15 cellular contexts compared by ENCODE assay signal in the genomic region with DNA sequence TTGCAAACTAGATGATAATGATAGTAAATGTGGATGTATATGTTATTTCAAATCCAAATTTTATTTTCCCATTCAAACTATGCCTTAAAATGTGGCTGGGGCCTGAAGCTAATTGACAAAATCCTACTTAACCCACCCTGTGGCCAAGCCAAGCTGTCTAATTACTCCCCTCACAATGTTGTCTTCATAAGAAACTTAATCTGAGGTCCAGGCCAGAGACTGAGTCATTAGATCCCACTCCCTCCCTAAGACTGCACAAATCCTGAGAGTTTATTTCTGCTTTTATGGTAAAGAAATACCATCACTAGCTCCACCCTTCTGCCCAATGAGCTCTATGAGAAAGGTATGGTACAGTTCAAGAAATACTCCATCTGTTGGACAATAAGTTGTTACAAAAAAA. TPM values are rescaled to one million over a fixed set of nuclear protein-coding genes. Genes with fewer than 3 reads are reported as not detected.
A peak's percentile ranks its signal among the peaks of the same experiment; 100 is the strongest.
DNase-seq lines count a peak whose midpoint lies in the region; ATAC-seq and TF ChIP-seq lines count a peak whose summit lies in the region.
"Had no signal": no experiment of that assay in that cellular context is flagged by ENCODE, and none has a peak within 500 bp of the region (broad histone marks: within the 10 kb centered on the region; RNA-seq: fewer than 3 reads in every experiment).

No MANE protein-coding gene starts in this region.

- H3K27ac ChIP-seq in SJCRH30 = peak overlapping the region; percentile 78
- H3K27ac ChIP-seq: GM23248, RWPE1 had no signal

- no peak overlapping the region for H3K4me3 Mint-ChIP-seq in activated naive CD4-positive, alpha-beta T cell treated with anti-CD3 and anti-CD28 coated beads, Interleukin-2, amount 50 U/mL, for 24 hours
- no peak overlapping the region for H3K4me3 Mint-ChIP-seq in activated CD4-positive, alpha-beta memory T cell treated with anti-CD3 and anti-CD28 coated beads, Interleukin-2, amount 10 ng/mL, durations not matched to agents 7 days and 5 days

- H3K4me1 Mint-ChIP-seq in activated naive CD4-positive, alpha-beta T cell treated with anti-CD3 and anti-CD28 coated beads, Interleukin-2, amount 50 U/mL, for 24 hours = no peaks in the 10 kb centered on the region
- H3K4me1 Mint-ChIP-seq in activated CD4-positive, alpha-beta memory T cell treated with anti-CD3 and anti-CD28 coated beads, Interleukin-2, amount 10 ng/mL, durations not matched to agents 7 days and 5 days = no peaks in the 10 kb centered on the region

- no peaks in the 10 kb centered on the region for H3K9me3 ChIP-seq in SJCRH30 (replicated peaks)

- TF ChIP-seq CTCF in retinal pigment epithelial cell (conservative IDR thresholded peaks at IDR 0.05; ENCODE audit: low read depth, low read length) = no peak

- ATAC-seq in HG02678 (IDR thresholded peaks at IDR 0.05; ENCODE audit: unreplicated experiment) (peak; percentile 10), HG02798 (IDR thresholded peaks at IDR 0.05; ENCODE audit: poor library complexity, unreplicated experiment) (no peak)
- ATAC-seq: K562 had no signal

- H3K4me1 ChIP-seq in SJCRH30 = peaks cover 50% of the 10 kb centered on the region

- no peaks in the 10 kb centered on the region for H3K36me3 ChIP-seq in SJCRH30

- peak overlapping the region; percentile 65 for H3K27ac Mint-ChIP-seq in activated naive CD4-positive, alpha-beta T cell treated with anti-CD3 and anti-CD28 coated beads, Interleukin-2, amount 50 U/mL, for 24 hours
- no peak overlapping the region for H3K27ac Mint-ChIP-seq in activated CD4-positive, alpha-beta memory T cell treated with anti-CD3 and anti-CD28 coated beads, Interleukin-2, amount 10 ng/mL, durations not matched to agents 7 days and 5 days

- H3K27me3 Mint-ChIP-seq in activated naive CD4-positive, alpha-beta T cell treated with anti-CD3 and anti-CD28 coated beads, Interleukin-2, amount 50 U/mL, for 24 hours = no peaks in the 10 kb centered on the region
- peaks cover 3% of the 10 kb centered on the region for H3K27me3 Mint-ChIP-seq in activated CD4-positive, alpha-beta memory T cell treated with anti-CD3 and anti-CD28 coated beads, Interleukin-2, amount 10 ng/mL, durations not matched to agents 7 days and 5 days

- H3K4me3 ChIP-seq in SJCRH30 (no peak overlapping the region), retinal pigment epithelial cell (ENCODE audit: low read length) (no peak overlapping the region)
- H3K4me3 ChIP-seq: GM23248, K562 had no signal

- H3K36me3 Mint-ChIP-seq in activated naive CD4-positive, alpha-beta T cell treated with anti-CD3 and anti-CD28 coated beads, Interleukin-2, amount 50 U/mL, for 24 hours = no peaks in the 10 kb centered on the region
- no peaks in the 10 kb centered on the region for H3K36me3 Mint-ChIP-seq in activated CD4-positive, alpha-beta memory T cell treated with anti-CD3 and anti-CD28 coated beads, Interleukin-2, amount 10 ng/mL, durations not matched to agents 7 days and 5 days (ENCODE audit: low read depth)

- no peaks in the 10 kb centered on the region for H3K27me3 ChIP-seq in SJCRH30

- POLR2A ChIA-PET in activated CD4-positive, alpha-beta memory T cell treated with anti-CD3 and anti-CD28 coated beads, Interleukin-2, amount 10 ng/mL, durations not matched to agents 7 days and 5 days (lab: Charles Lee) = no interaction called here

- no peaks in the 10 kb centered on the region for H3K9me3 Mint-ChIP-seq in activated naive CD4-positive, alpha-beta T cell treated with anti-CD3 and anti-CD28 coated beads, Interleukin-2, amount 50 U/mL, for 24 hours
- no peaks in the 10 kb centered on the region for H3K9me3 Mint-ChIP-seq in activated CD4-positive, alpha-beta memory T cell treated with anti-CD3 and anti-CD28 coated beads, Interleukin-2, amount 10 ng/mL, durations not matched to agents 7 days and 5 days

- CTCF ChIA-PET in activated CD4-positive, alpha-beta memory T cell treated with anti-CD3 and anti-CD28 coated beads, Interleukin-2, amount 10 ng/mL, durations not matched to agents 7 days and 5 days (lab: Charles Lee) = no interaction called here

- no peak for DNase-seq in activated naive CD4-positive, alpha-beta T cell treated with Interleukin-2 at 50 U/mL for 16 hours
- peak; percentile 62 to 86 for DNase-seq in SJCRH30
- DNase-seq in retinal pigment epithelial cell (ENCODE audit: low read depth) = peak; percentile 88
- no peak for DNase-seq in activated CD4-positive, alpha-beta memory T cell treated with anti-CD3 and anti-CD28 coated beads, Interleukin-2, amount 10 ng/mL, durations not matched to agents 7 days and 5 days
- DNase-seq in T-helper 1 cell = no peak
- DNase-seq: GM23248, HCEC 1CT, NCI-H1436 treated with DMSO at 0.1 percent for 48 hours, NCI-H2029 treated with DMSO at 0.1 percent for 48 hours, NCI-H526 had no signal

RNA-seq across cellular contexts. Expression of a gene that starts 16.5 kb away (rescaled TPM):
- 13.1 and 16.8 TPM in 2 replicates for total RNA-seq in SJCRH30 (2014; rRNA removed; shearing (Covaris generic))
- total RNA-seq in activated CD4-positive, alpha-beta memory T cell treated with anti-CD3 and anti-CD28 coated beads, Interleukin-2, amount 10 ng/mL, durations not matched to agents 7 days and 5 days = not detected
- total RNA-seq: GM23248, K562 had no signal

Comparison
In these comparisons a context has a peak if more than half of its experiments do, and no peak if none do; other contexts are left out.
1. DNase-seq: peak in SJCRH30 (2 of 2) and retinal pigment epithelial cell (single experiment); none in activated naive CD4-positive, alpha-beta T cell treated with Interleukin-2 at 50 U/mL for 16 hours (single experiment), activated CD4-positive, alpha-beta memory T cell treated with anti-CD3 and anti-CD28 coated beads, Interleukin-2, amount 10 ng/mL, durations not matched to agents 7 days and 5 days (single experiment) and T-helper 1 cell (0 of 5).
2. RNA of a gene that starts 16.5 kb away (total RNA-seq): 13.1 to 16.8 TPM in SJCRH30; not detected in activated CD4-positive, alpha-beta memory T cell treated with anti-CD3 and anti-CD28 coated beads, Interleukin-2, amount 10 ng/mL, durations not matched to agents 7 days and 5 days; every median in the first group is over 10 times any median in the second.